ENCODE assay signal across 23 cellular contexts in the genomic region with DNA sequence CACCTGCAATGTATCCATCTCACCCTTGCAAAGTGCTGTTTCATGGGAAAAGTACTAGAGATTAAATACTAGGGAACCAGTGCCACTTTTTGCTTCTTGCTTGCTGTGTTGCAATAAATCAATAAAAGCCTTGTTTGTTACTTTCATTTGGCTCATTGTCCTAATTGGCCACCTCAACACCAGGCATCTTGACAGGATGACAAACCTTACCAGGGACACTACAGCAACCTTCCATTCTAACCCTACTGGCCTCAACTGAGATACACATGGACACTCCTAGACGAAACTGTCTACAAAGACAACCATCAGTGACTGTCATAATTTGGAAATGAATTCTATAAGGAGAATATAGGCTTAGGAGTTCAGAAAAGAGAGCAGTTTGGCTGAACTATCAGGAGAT.
DNase-seq lines count a peak whose midpoint lies in the region; ATAC-seq and TF ChIP-seq lines count a peak whose summit lies in the region.
"Had no signal": no experiment of that assay in that cellular context is flagged by ENCODE, and none has a peak within 500 bp of the region (broad histone marks: within the 10 kb centered on the region; RNA-seq: fewer than 3 reads in every experiment).

No MANE protein-coding gene starts in this region.

- H3K27me3 Mint-ChIP-seq in stimulated activated memory B cell treated with anti-CD40 and anti-IgM and Interleukin-4, amounts not matched to agents 10 μg/mL and 1 μg/mL and 100 μg/mL, for 72 hours, result no peaks in the 10 kb centered on the region
- H3K27me3 Mint-ChIP-seq in activated T-cell treated with anti-CD3 and anti-CD28 coated beads, Interleukin-2, amount 50 U/mL, for 72 hours (ENCODE audit: low read depth), result no peaks in the 10 kb centered on the region
- H3K27me3 Mint-ChIP-seq: CD4-positive, alpha-beta memory T cell; CD4-positive, CD25-positive, alpha-beta regulatory T cell; CD8-positive, alpha-beta memory T cell had no signal

- H3K36me3 ChIP-seq in SJCRH30, result no peaks in the 10 kb centered on the region
- H3K36me3 ChIP-seq: BE2C, BLaER1 had no signal

- peaks cover 2% of the 10 kb centered on the region for H3K36me3 Mint-ChIP-seq in stimulated activated memory B cell treated with anti-CD40 and anti-IgM and Interleukin-4, amounts not matched to agents 10 μg/mL and 1 μg/mL and 100 μg/mL, for 72 hours
- no peaks in the 10 kb centered on the region for H3K36me3 Mint-ChIP-seq in activated T-cell treated with anti-CD3 and anti-CD28 coated beads, Interleukin-2, amount 50 U/mL, for 72 hours (ENCODE audit: insufficient read depth in 2 of 2)
- H3K36me3 Mint-ChIP-seq: CD14-positive monocyte; CD4-positive, alpha-beta memory T cell; CD4-positive, CD25-positive, alpha-beta regulatory T cell had no signal

- peaks cover 3% of the 10 kb centered on the region for H3K9me3 Mint-ChIP-seq in stimulated activated memory B cell treated with anti-CD40 and anti-IgM and Interleukin-4, amounts not matched to agents 10 μg/mL and 1 μg/mL and 100 μg/mL, for 72 hours
- peaks cover under 1 to 4% of the 10 kb centered on the region in 2 donors for H3K9me3 Mint-ChIP-seq in activated T-cell treated with anti-CD3 and anti-CD28 coated beads, Interleukin-2, amount 50 U/mL, for 72 hours

- H3K27me3 ChIP-seq in SJCRH30, result no peaks in the 10 kb centered on the region
- H3K27me3 ChIP-seq: BE2C, BLaER1 had no signal

- no peak overlapping the region for H3K27ac Mint-ChIP-seq in stimulated activated memory B cell treated with anti-CD40 and anti-IgM and Interleukin-4, amounts not matched to agents 10 μg/mL and 1 μg/mL and 100 μg/mL, for 72 hours
- H3K27ac Mint-ChIP-seq in activated T-cell treated with anti-CD3 and anti-CD28 coated beads, Interleukin-2, amount 50 U/mL, for 72 hours, result no peak overlapping the region
- H3K27ac Mint-ChIP-seq: CD14-positive monocyte; CD4-positive, alpha-beta memory T cell; CD4-positive, CD25-positive, alpha-beta regulatory T cell had no signal

- no peak overlapping the region for H3K4me3 Mint-ChIP-seq in stimulated activated memory B cell treated with anti-CD40 and anti-IgM and Interleukin-4, amounts not matched to agents 10 μg/mL and 1 μg/mL and 100 μg/mL, for 72 hours
- no peak overlapping the region for H3K4me3 Mint-ChIP-seq in activated T-cell treated with anti-CD3 and anti-CD28 coated beads, Interleukin-2, amount 50 U/mL, for 72 hours
- H3K4me3 Mint-ChIP-seq: CD14-positive monocyte; CD4-positive, alpha-beta memory T cell; CD4-positive, CD25-positive, alpha-beta regulatory T cell; CD8-positive, alpha-beta memory T cell had no signal

- no peak overlapping the region for H3K27ac ChIP-seq in SJCRH30
- H3K27ac ChIP-seq: BLaER1 had no signal

- H3K4me3 ChIP-seq in LNCaP clone FGC (ENCODE audit: low read depth, low read length), result no peak overlapping the region
- H3K4me3 ChIP-seq in SJCRH30, result no peak overlapping the region
- H3K4me3 ChIP-seq: BLaER1, GM12878 had no signal

- no peaks in the 10 kb centered on the region for H3K4me1 Mint-ChIP-seq in stimulated activated memory B cell treated with anti-CD40 and anti-IgM and Interleukin-4, amounts not matched to agents 10 μg/mL and 1 μg/mL and 100 μg/mL, for 72 hours
- no peaks in the 10 kb centered on the region for H3K4me1 Mint-ChIP-seq in activated T-cell treated with anti-CD3 and anti-CD28 coated beads, Interleukin-2, amount 50 U/mL, for 72 hours (ENCODE audit: low read depth)
- H3K4me1 Mint-ChIP-seq: CD14-positive monocyte; CD4-positive, alpha-beta memory T cell; CD4-positive, CD25-positive, alpha-beta regulatory T cell; CD8-positive, alpha-beta memory T cell had no signal

- DNase-seq in HuH-7 (ENCODE audit: low spot score) (peak; percentile 9), LNCaP clone FGC (ENCODE audit: low read depth) (peak; percentile 28), SJCRH30 (no peak)
- DNase-seq in activated T-cell treated with anti-CD3 and anti-CD28 coated beads, Interleukin-2, amount 50 U/mL, for 72 hours, result no peak
- DNase-seq: 8988T; ACHN; BE2C; C1 segment of cervical spinal cord; CD4-positive, alpha-beta memory T cell; CD4-positive, CD25-positive, alpha-beta regulatory T cell; CD8-positive, alpha-beta memory T cell; COR-L47; DMS 273 treated with DMSO at 0.1 percent for 48 hours; DMS153; DMS53; DMS79; DND-41; EL; GDM1 had no signal

- no peaks in the 10 kb centered on the region for H3K9me3 ChIP-seq in SJCRH30 (replicated peaks)
- H3K9me3 ChIP-seq: BE2C had no signal

- H3K4me1 ChIP-seq in SJCRH30, result no peaks in the 10 kb centered on the region
- H3K4me1 ChIP-seq: BE2C, BLaER1 had no signal

- no peak for TF ChIP-seq CTCF in LNCaP clone FGC (IDR thresholded peaks at IDR 0.05; ENCODE audit: control insufficient read depth, extremely low read depth, insufficient read depth)

- ATAC-seq in stimulated activated memory B cell treated with anti-CD40 and anti-IgM and Interleukin-4, amounts not matched to agents 10 μg/mL and 1 μg/mL and 100 μg/mL, for 72 hours, result peak; percentile 24
- ATAC-seq in activated T-cell treated with anti-CD3 and anti-CD28 coated beads, Interleukin-2, amount 50 U/mL, for 72 hours (replicated peaks in 1 of 2), result no peak
- ATAC-seq: GM12878 had no signal

Comparison
In these comparisons a context has a peak if more than half of its experiments do, and no peak if none do; other contexts are left out.
1. DNase-seq: peak in HuH-7 (single experiment) and LNCaP clone FGC (single experiment); none in SJCRH30 (0 of 2) and activated T-cell treated with anti-CD3 and anti-CD28 coated beads, Interleukin-2, amount 50 U/mL, for 72 hours (0 of 2).